In genomic region chr6:95248501-95248900, GRCh38 we compare ENCODE assay signal across 17 cellular contexts.
DNase-seq lines count a peak whose midpoint lies in the region; ATAC-seq and TF ChIP-seq lines count a peak whose summit lies in the region.
"Had no signal": no experiment of that assay in that cellular context is flagged by ENCODE, and none has a peak within 500 bp of the region (broad histone marks: within the 10 kb centered on the region; RNA-seq: fewer than 3 reads in every experiment).

No MANE protein-coding gene starts in this region.

- H3K27ac ChIP-seq in HCT116 (ENCODE audit: low read depth, low read length) = no peak overlapping the region
- H3K27ac ChIP-seq in brain microvascular endothelial cell = no peak overlapping the region
- H3K27ac ChIP-seq: SJSA1 had no signal

- H3K36me3 ChIP-seq in HCT116 (ENCODE audit: control insufficient read depth in 1 of 2, insufficient read depth in 2 of 2, low read length in 2 of 2) (no peaks in the 10 kb centered on the region), brain microvascular endothelial cell (replicated peaks) (no peaks in the 10 kb centered on the region), Caco-2 (ENCODE audit: control insufficient read depth, insufficient read depth, low read length) (no peaks in the 10 kb centered on the region)
- H3K36me3 ChIP-seq: SJSA1 had no signal

- H3K27me3 Mint-ChIP-seq in osteocyte (ENCODE audit: unreplicated experiment) (peaks cover 3% of the 10 kb centered on the region), Caco-2 (ENCODE audit: insufficient read depth, unreplicated experiment) (no peaks in the 10 kb centered on the region)

- H3K4me3 ChIP-seq in HCT116 (replicated peaks in 1 of 2; ENCODE audit: low read depth in 1 of 2, low read length in 2 of 2) (no peak overlapping the region), brain microvascular endothelial cell (ENCODE audit: low read depth, low read length) (no peak overlapping the region), Caco-2 (ENCODE audit: low read depth, low read length) (no peak overlapping the region)
- H3K4me3 ChIP-seq: SJSA1 had no signal

- no peak for DNase-seq in HCT116 (ENCODE audit: low read depth, low spot score)
- DNase-seq in NCI-H446 treated with DMSO at 0.1 percent for 48 hours (lab: John Stamatoyannopoulos, UW) = peak; percentile 70
- peak; percentile 29 for DNase-seq in amniotic epithelial cell (ENCODE audit: low read depth)
- DNase-seq in osteocyte (ENCODE audit: extremely low spot score, unreplicated experiment) = no peak
- no peak for DNase-seq in brain microvascular endothelial cell
- DNase-seq in head of caudate nucleus = no peak
- DNase-seq in Caco-2 = no peak
- DNase-seq: activated CD4-positive, alpha-beta T cell treated with anti-CD3 and anti-CD28 coated beads, Interleukin-2, amount 50 U/mL, for 4 hours; activated naive CD4-positive, alpha-beta T cell; amygdala; caudate nucleus; erythroblast; NCI-H1694 treated with DMSO at 0.1 percent for 48 hours; NCI-H526 treated with DMSO at 0.1 percent for 48 hours; nucleus accumbens had no signal

- RAD21 ChIA-PET in HCT116 (lab: Charles Lee; ENCODE audit: low non-redundant PET in 1 of 2, low total read pairs in 2 of 2, uncharacterized antibody in 2 of 2, unreplicated experiment in 2 of 2) = no interaction called here

- no peak overlapping the region for H3K4me3 Mint-ChIP-seq in osteocyte (ENCODE audit: unreplicated experiment)
- H3K4me3 Mint-ChIP-seq in Caco-2 (ENCODE audit: unreplicated experiment) = no peak overlapping the region

- no TSS peak for BruUV-seq in HCT116 (replicated peaks; lab: Mats Ljungman, UMichigan)
- BruUV-seq in Caco-2 (replicated peaks; lab: Mats Ljungman, UMichigan) = no TSS peak

- TF ChIP-seq CTCF in HCT116 (IDR thresholded peaks at IDR 0.05 in 2 of 3, conservative IDR thresholded peaks at IDR 0.05 in 1 of 3; ENCODE audit: borderline replicate concordance in 1 of 3, insufficient read depth in 1 of 3, low read depth in 2 of 3, low read length in 2 of 3) (peak in 1 of 3 experiments; percentile 15; a peak in 1 of 6 replicates), osteocyte (IDR thresholded peaks at IDR 0.05) (no peak), brain microvascular endothelial cell (IDR thresholded peaks at IDR 0.05; ENCODE audit: low read depth, low read length, missing control alignments) (no peak), Caco-2 (IDR thresholded peaks at IDR 0.05; ENCODE audit: insufficient read depth in 1 of 2, low read depth in 1 of 2, low read length in 1 of 2, severe bottlenecking in 1 of 2, unreplicated experiment in 1 of 2) (no peak)

- intact Hi-C loops in HCT116 (cut with micrococcal nuclease) (no loop called here), head of caudate nucleus (cut with DNase I) (no loop called here), Caco-2 (cut with micrococcal nuclease; ENCODE audit: unreplicated experiment) (no loop called here)

- no peaks in the 10 kb centered on the region for H3K27me3 ChIP-seq in HCT116 (ENCODE audit: insufficient read depth, low read length)
- H3K27me3 ChIP-seq in brain microvascular endothelial cell (replicated peaks) = no peaks in the 10 kb centered on the region
- no peaks in the 10 kb centered on the region for H3K27me3 ChIP-seq in Caco-2 (replicated peaks; ENCODE audit: control insufficient read depth, insufficient read depth, low read length)
- H3K27me3 ChIP-seq: SJSA1 had no signal

- H3K9me2 ChIP-seq in HCT116 (ENCODE audit: insufficient read depth) = no peaks in the 10 kb centered on the region

- H3K36me3 Mint-ChIP-seq in osteocyte (ENCODE audit: unreplicated experiment) (no peaks in the 10 kb centered on the region), Caco-2 (ENCODE audit: insufficient read depth, unreplicated experiment) (no peaks in the 10 kb centered on the region)

- H3K9me3 Mint-ChIP-seq in osteocyte (ENCODE audit: unreplicated experiment) (no peaks in the 10 kb centered on the region), Caco-2 (ENCODE audit: unreplicated experiment) (no peaks in the 10 kb centered on the region)

- H3K4me1 ChIP-seq in HCT116 (ENCODE audit: control insufficient read depth in 1 of 2, insufficient read depth in 2 of 2, low read length in 2 of 2) = no peaks in the 10 kb centered on the region
- no peaks in the 10 kb centered on the region for H3K4me1 ChIP-seq in Caco-2
- H3K4me1 ChIP-seq: SJSA1 had no signal

- H2AFZ ChIP-seq in HCT116 (ENCODE audit: low read depth, low read length, poor library complexity, severe bottlenecking) = peak overlapping the region; percentile 74

- no peak for ATAC-seq in HCT116
- no peak for ATAC-seq in activated CD4-positive, CD25-positive, alpha-beta regulatory T cell treated with anti-CD3 and anti-CD28 coated beads, Interleukin-2, amount 50 U/mL, for 24 hours

- H3K9me3 ChIP-seq in HCT116 (ENCODE audit: control insufficient read depth in 1 of 2, insufficient read depth in 1 of 2, low read depth in 1 of 2, low read length in 2 of 2) = no peaks in the 10 kb centered on the region
- H3K9me3 ChIP-seq in Caco-2 = no peaks in the 10 kb centered on the region
- H3K9me3 ChIP-seq: SJSA1 had no signal

- H3K4me1 Mint-ChIP-seq in osteocyte (ENCODE audit: unreplicated experiment) (peaks cover 5% of the 10 kb centered on the region), Caco-2 (ENCODE audit: low read depth, unreplicated experiment) (no peaks in the 10 kb centered on the region)

- no peak overlapping the region for H3K4me2 ChIP-seq in HCT116 (ENCODE audit: low read length)

- no peak for TF ChIP-seq RAD21 in HCT116 (IDR thresholded peaks at IDR 0.05; ENCODE audit: low read depth)

- no peaks in the 10 kb centered on the region for H3K79me2 ChIP-seq in HCT116 (ENCODE audit: insufficient read depth, low read length)

- in situ Hi-C loops in brain microvascular endothelial cell (cut with HindIII; ENCODE audit: low pct_ligation_motif_present, low sequenced_read_pairs) = no loop called here

- H4K20me1 ChIP-seq in HCT116 (ENCODE audit: insufficient read depth) = no peaks in the 10 kb centered on the region; the same call in 1 of the 2 replicates

- POLR2A ChIA-PET in HCT116 (lab: Charles Lee) = interaction anchor here (1.0 kb wide), 1 partner anchor 12 kb away, joined by 3 read pairs; no protein-coding TSS in a partner anchor
- POLR2A ChIA-PET in Caco-2 (lab: Charles Lee) = no interaction called here

- no peak overlapping the region for H3K9ac ChIP-seq in HCT116 (ENCODE audit: low read length)

- CTCF ChIA-PET in HCT116 (lab: Charles Lee) = no interaction called here
- CTCF ChIA-PET in Caco-2 (lab: Charles Lee) = no interaction called here

- H3K27ac Mint-ChIP-seq in osteocyte (ENCODE audit: unreplicated experiment) (peak overlapping the region; percentile 31), Caco-2 (ENCODE audit: unreplicated experiment) (no peak overlapping the region)

- no peak for TF ChIP-seq POLR2A in HCT116 (IDR thresholded peaks at IDR 0.05; ENCODE audit: borderline replicate concordance, extremely low read depth, insufficient read depth, insufficient read length)

TF ChIP-seq in HCT116, 20 proteins besides CTCF, POLR2A, EP300 and RAD21 (continues in another document):
- no peak for TF ChIP-seq ELF1 (IDR thresholded peaks at IDR 0.05; ENCODE audit: borderline replicate concordance, low read depth)
- no peak for TF ChIP-seq TCF7L2 (IDR thresholded peaks at IDR 0.05; ENCODE audit: borderline replicate concordance, extremely low read depth, insufficient read depth, insufficient read length)
- TF ChIP-seq ZNF274 (IDR thresholded peaks at IDR 0.05; ENCODE audit: low read depth, low read length) = no peak
- no peak for TF ChIP-seq FOSL1 (IDR thresholded peaks at IDR 0.05; ENCODE audit: low read depth)
- TF ChIP-seq, protein P1, sequence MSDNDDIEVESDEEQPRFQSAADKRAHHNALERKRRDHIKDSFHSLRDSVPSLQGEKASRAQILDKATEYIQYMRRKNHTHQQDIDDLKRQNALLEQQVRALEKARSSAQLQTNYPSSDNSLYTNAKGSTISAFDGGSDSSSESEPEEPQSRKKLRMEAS (IDR thresholded peaks at IDR 0.05) = no peak
- no peak for TF ChIP-seq ATF3 (IDR thresholded peaks at IDR 0.05)
- TF ChIP-seq JUND (IDR thresholded peaks at IDR 0.05) = no peak
- TF ChIP-seq CBX3 (IDR thresholded peaks at IDR 0.05; ENCODE audit: low read depth) = no peak
- TF ChIP-seq ZFX (IDR thresholded peaks at IDR 0.05) = no peak
- TF ChIP-seq YY1 (IDR thresholded peaks at IDR 0.05; ENCODE audit: extremely low read depth, insufficient replicate concordance, low read depth, low read length) = no peak
- no peak for TF ChIP-seq EZH2phosphoT487 (IDR thresholded peaks at IDR 0.05; ENCODE audit: borderline replicate concordance)
- no peak for TF ChIP-seq SIN3A (IDR thresholded peaks at IDR 0.05; ENCODE audit: low read depth)
- TF ChIP-seq, protein P2, sequence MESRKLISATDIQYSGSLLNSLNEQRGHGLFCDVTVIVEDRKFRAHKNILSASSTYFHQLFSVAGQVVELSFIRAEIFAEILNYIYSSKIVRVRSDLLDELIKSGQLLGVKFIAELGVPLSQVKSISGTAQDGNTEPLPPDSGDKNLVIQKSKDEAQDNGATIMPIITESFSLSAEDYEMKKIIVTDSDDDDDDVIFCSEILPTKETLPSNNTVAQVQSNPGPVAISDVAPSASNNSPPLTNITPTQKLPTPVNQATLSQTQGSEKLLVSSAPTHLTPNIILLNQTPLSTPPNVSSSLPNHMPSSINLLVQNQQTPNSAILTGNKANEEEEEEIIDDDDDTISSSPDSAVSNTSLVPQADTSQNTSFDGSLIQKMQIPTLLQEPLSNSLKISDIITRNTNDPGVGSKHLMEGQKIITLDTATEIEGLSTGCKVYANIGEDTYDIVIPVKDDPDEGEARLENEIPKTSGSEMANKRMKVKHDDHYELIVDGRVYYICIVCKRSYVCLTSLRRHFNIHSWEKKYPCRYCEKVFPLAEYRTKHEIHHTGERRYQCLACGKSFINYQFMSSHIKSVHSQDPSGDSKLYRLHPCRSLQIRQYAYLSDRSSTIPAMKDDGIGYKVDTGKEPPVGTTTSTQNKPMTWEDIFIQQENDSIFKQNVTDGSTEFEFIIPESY (IDR thresholded peaks at IDR 0.05; ENCODE audit: extremely low read depth, insufficient replicate concordance, low read length) = no peak
- TF ChIP-seq SP1 (IDR thresholded peaks at IDR 0.05; ENCODE audit: low read depth) = no peak
- TF ChIP-seq SRF (IDR thresholded peaks at IDR 0.05; ENCODE audit: low read depth) = no peak
- no peak for TF ChIP-seq CEBPB (IDR thresholded peaks at IDR 0.05; ENCODE audit: low read depth)

Comparison
In these comparisons a context has a peak if more than half of its experiments do, and no peak if none do; other contexts are left out.
1. DNase-seq: peak in NCI-H446 treated with DMSO at 0.1 percent for 48 hours (single experiment) and amniotic epithelial cell (single experiment); none in HCT116 (single experiment), osteocyte (single experiment), brain microvascular endothelial cell (single experiment), head of caudate nucleus (0 of 42) and Caco-2 (0 of 2).